In genomic region chr13:52600666-52601065, GRCh38 we compare ENCODE assay signal across 8 cellular contexts. TPM values are rescaled to one million over a fixed set of nuclear protein-coding genes. Genes with fewer than 3 reads are reported as not detected.
DNase-seq lines count a peak whose midpoint lies in the region; ATAC-seq and TF ChIP-seq lines count a peak whose summit lies in the region.

No MANE protein-coding gene starts in this region.

- H3K9ac ChIP-seq in mesendoderm (ENCODE audit: low read length), result no peak overlapping the region

- no peak overlapping the region for H2AK5ac ChIP-seq in mesendoderm (ENCODE audit: low read length)

- H3K4me3 Mint-ChIP-seq in brain, result peak overlapping the region; percentile 66 to 88 (median 79)

- H2BK15ac ChIP-seq in mesendoderm (replicated peaks; ENCODE audit: low read depth), result no peak overlapping the region

- WGBS in heart left ventricle, 4 donors, result 48 to 80% (median 69%) methylated on average over 3 of the region's 3 CpGs
- WGBS in mesendoderm (ENCODE audit: extremely low coverage, insufficient coverage, low lambda C conversion rate), result no CpG with 5 or more reads among the region's 3 CpGs

- H3K27ac Mint-ChIP-seq in brain, result peak overlapping the region in 4 of 5 experiments; percentile 62 to 77 (median 69)

- H3K79me2 ChIP-seq in mesendoderm (ENCODE audit: control insufficient read depth, insufficient read depth, low read length), result no peaks in the 10 kb centered on the region

- TF ChIP-seq CTCF in heart left ventricle (IDR thresholded peaks at IDR 0.05) (no peak), brain (conservative IDR thresholded peaks at IDR 0.05) (no peak), upper lobe of right lung (IDR thresholded peaks at IDR 0.05) (no peak)

- peaks cover 3% of the 10 kb centered on the region for H3K27me3 Mint-ChIP-seq in brain

- peaks cover 0 to 20% (median 0%) of the 10 kb centered on the region in 9 donors for H3K27me3 ChIP-seq in heart left ventricle
- H3K27me3 ChIP-seq in mesendoderm (ENCODE audit: insufficient read depth, low read length, poor library complexity), result no peaks in the 10 kb centered on the region
- H3K27me3 ChIP-seq in upper lobe of right lung, result no peaks in the 10 kb centered on the region

- intact Hi-C loops in heart left ventricle (cut with DNase I), result no loop called here
- intact Hi-C loops in Right ventricle myocardium inferior (cut with DNase I), result no loop called here
- intact Hi-C loops in upper lobe of right lung (cut with DNase I), result no loop called here

- H3K4ac ChIP-seq in mesendoderm (ENCODE audit: low read depth, low read length), result peak overlapping the region; percentile 72

- no peaks in the 10 kb centered on the region for H3K79me1 ChIP-seq in mesendoderm (ENCODE audit: low read length)

- H2BK5ac ChIP-seq in mesendoderm (ENCODE audit: low read length), result no peak overlapping the region

- no peak for ATAC-seq in heart left ventricle
- no peak for ATAC-seq in Right ventricle myocardium inferior
- no peak for ATAC-seq in upper lobe of right lung
- no peak for ATAC-seq in HG03108 (IDR thresholded peaks at IDR 0.05; ENCODE audit: unreplicated experiment)

- peaks cover 20% of the 10 kb centered on the region for H3K4me1 Mint-ChIP-seq in brain

- H4K8ac ChIP-seq in mesendoderm (ENCODE audit: low read depth, low read length), result no peak overlapping the region

- no peak overlapping the region for H3K4me2 ChIP-seq in mesendoderm (ENCODE audit: low read length)

- H3K9me3 ChIP-seq in heart left ventricle (no peaks in the 10 kb centered on the region), upper lobe of right lung (no peaks in the 10 kb centered on the region)

- no peaks in the 10 kb centered on the region for H3K9me3 Mint-ChIP-seq in brain

- no peak overlapping the region for H4K5ac ChIP-seq in mesendoderm (ENCODE audit: low read length)

- no peaks in the 10 kb centered on the region for H3K36me3 Mint-ChIP-seq in brain

- POLR2A ChIA-PET in HEK293T (lab: Yijun Ruan, JAX), result interaction anchor here (0.7 to 3.0 kb wide), 4 partner anchors 16 to 56 kb away, joined by 3 to 20 read pairs (median 12); partner anchors contain the start of gene SUGT1

- no peak overlapping the region for H3K18ac ChIP-seq in mesendoderm (ENCODE audit: low read length)

- CTCF ChIA-PET in HEK293T (lab: Yijun Ruan, JAX), result no interaction called here

- no peaks in the 10 kb centered on the region for H3K36me3 ChIP-seq in heart left ventricle
- H3K36me3 ChIP-seq in mesendoderm (ENCODE audit: control insufficient read depth, insufficient read depth, low read length), result no peaks in the 10 kb centered on the region
- H3K36me3 ChIP-seq in upper lobe of right lung, result no peaks in the 10 kb centered on the region

- no peak overlapping the region for H3K23ac ChIP-seq in mesendoderm (ENCODE audit: low read length)

- H3K4me1 ChIP-seq in heart left ventricle, result peaks cover 0 to 19% (median 9%) of the 10 kb centered on the region in 12 donors
- H3K4me1 ChIP-seq in mesendoderm (ENCODE audit: control insufficient read depth, low read depth, low read length), result no peaks in the 10 kb centered on the region
- no peaks in the 10 kb centered on the region for H3K4me1 ChIP-seq in upper lobe of right lung

- no peak overlapping the region for H2BK120ac ChIP-seq in mesendoderm (ENCODE audit: low read depth, low read length)

- DNase-seq in heart left ventricle (no peak), Right ventricle myocardium inferior (ENCODE audit: missing footprints) (no peak), mesendoderm (no peak), upper lobe of right lung (no peak), COLO668 (lab: John Stamatoyannopoulos, UW; ENCODE audit: unreplicated experiment) (no peak), HEK293T (ENCODE audit: extremely low spot score) (no peak)

- peak overlapping the region in 11 of 12 donors; percentile 24 to 83 (median 61) for H3K4me3 ChIP-seq in heart left ventricle
- no peak overlapping the region for H3K4me3 ChIP-seq in mesendoderm (ENCODE audit: low read length)
- H3K4me3 ChIP-seq in upper lobe of right lung, result peak overlapping the region; percentile 68

- no peak for TF ChIP-seq POLR2A in heart left ventricle (IDR thresholded peaks at IDR 0.05)

- H3K27ac ChIP-seq in heart left ventricle (peak overlapping the region in 11 of 12 donors; percentile 8 to 92 (median 81)), mesendoderm (ENCODE audit: low read depth, low read length) (no peak overlapping the region), upper lobe of right lung (peak overlapping the region; percentile 80)

- H3K56ac ChIP-seq in mesendoderm (ENCODE audit: low read length), result peak overlapping the region; percentile 78

TF ChIP-seq in HEK293T, 16 proteins besides CTCF, POLR2A, EP300 and RAD21:
- no peak for TF ChIP-seq PKNOX1 (IDR thresholded peaks at IDR 0.05)
- TF ChIP-seq FOXK2 (IDR thresholded peaks at IDR 0.05), result no peak
- TF ChIP-seq FOXM1 (IDR thresholded peaks at IDR 0.05; ENCODE audit: borderline replicate concordance), result no peak
- no peak for TF ChIP-seq ZNF384 (IDR thresholded peaks at IDR 0.05)
- no peak for TF ChIP-seq SUZ12 (IDR thresholded peaks at IDR 0.05)
- no peak for TF ChIP-seq HDGF (IDR thresholded peaks at IDR 0.05; ENCODE audit: borderline replicate concordance)
- TF ChIP-seq ELF4 (IDR thresholded peaks at IDR 0.05), result no peak
- no peak for TF ChIP-seq FOXA1 (IDR thresholded peaks at IDR 0.05)
- no peak for TF ChIP-seq L3MBTL2 (conservative IDR thresholded peaks at IDR 0.05)
- no peak for TF ChIP-seq BHLHE40 (IDR thresholded peaks at IDR 0.05; ENCODE audit: borderline replicate concordance)
- TF ChIP-seq NFRKB (IDR thresholded peaks at IDR 0.05), result no peak

RNA-seq across cellular contexts. Expression of gene HNRNPA1L2, which starts 41.6 kb away (rescaled TPM):
- total RNA-seq in heart left ventricle (1 to 10 TPM in 8 of 9 donors, under 1 TPM in 1; 0.81 to 4.7 (median 3.0) TPM), Right ventricle myocardium inferior (1.5 TPM), upper lobe of right lung (6.5 TPM)
- polyA plus RNA-seq in heart left ventricle (1 to 10 TPM; 3.6 to 4.7 TPM), brain (ENCODE audit: insufficient read depth, low read depth, low replicate concordance) (5.1 TPM)
- polyA plus RNA-seq in mesendoderm (2013, experiment 1 of 2), result 8.8 TPM
- 8.7 TPM for polyA plus RNA-seq in mesendoderm (2013, experiment 2 of 2)

RNA-seq across cellular contexts. Expression of gene SUGT1, which starts 52.0 kb away (rescaled TPM):
- total RNA-seq in heart left ventricle (10 to 100 TPM; 32.7 to 59.2 (median 47.4) TPM), Right ventricle myocardium inferior (55.5 TPM), upper lobe of right lung (39.1 TPM)
- polyA plus RNA-seq in heart left ventricle (10 to 100 TPM; 42.6 to 70.8 TPM), brain (ENCODE audit: insufficient read depth, low read depth, low replicate concordance) (21.7 TPM)
- 108 TPM for polyA plus RNA-seq in mesendoderm (2013, experiment 1 of 2)
- polyA plus RNA-seq in mesendoderm (2013, experiment 2 of 2), result 111 TPM
